ENCODE assay signal across 1 cellular context in the genomic region with DNA sequence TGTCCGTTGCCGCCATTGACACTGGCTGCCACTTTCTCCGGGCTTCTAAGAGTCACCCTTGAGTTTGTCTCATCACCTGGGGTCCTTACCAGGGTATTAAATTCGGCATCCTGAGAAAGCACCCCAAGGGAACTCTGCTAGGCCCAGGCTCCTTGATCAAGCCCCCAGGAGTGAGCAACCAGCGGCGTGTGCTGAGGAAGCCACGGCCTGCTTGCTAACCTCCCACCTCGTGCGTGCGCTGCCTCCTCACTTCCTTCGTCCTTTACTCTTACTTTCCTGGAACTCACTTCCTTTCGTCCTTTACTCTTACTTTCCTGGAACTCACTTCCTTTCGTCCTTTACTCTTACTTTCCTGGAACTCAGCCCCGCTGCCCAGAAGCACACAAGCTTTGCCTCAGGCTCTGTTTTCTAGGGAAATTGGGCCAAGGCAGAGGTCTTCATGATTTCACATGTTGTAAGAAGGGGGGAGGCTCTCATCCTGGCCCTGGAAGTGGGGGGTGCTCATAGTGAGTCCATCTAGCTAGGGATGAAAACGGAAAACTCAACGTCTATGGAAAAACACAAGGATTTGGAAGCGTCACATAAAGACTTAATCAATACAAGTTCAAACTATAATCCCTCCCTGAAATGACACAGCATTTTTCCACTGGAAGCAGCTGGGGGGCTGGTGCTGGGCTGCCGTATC.
TF ChIP-seq lines count a peak whose summit lies in the region.

No MANE protein-coding gene starts in this region.

TF ChIP-seq in K562, 482 proteins besides CTCF, POLR2A, EP300 and RAD21 (continued from another document):
- TF ChIP-seq POLR2H (tag; IDR thresholded peaks at IDR 0.05; ENCODE audit: low read depth) (peak; percentile 58; the same call in 1 of the 2 replicates), MEF2D (tag; conservative IDR thresholded peaks at IDR 0.05; ENCODE audit: low read depth) (peak; percentile 44; the same call in 1 of the 2 replicates), GATA2 (CRISPR knock-in tag; IDR thresholded peaks at IDR 0.05) (no peak), ZNF184 (CRISPR knock-in tag; IDR thresholded peaks at IDR 0.05) (no peak), MTA2 (IDR thresholded peaks at IDR 0.05; ENCODE audit: low read depth) (0 out of 2 replicates have a peak, but pooled peaks have one; percentile 21), KLF6 (CRISPR knock-in tag; IDR thresholded peaks at IDR 0.05; ENCODE audit: borderline replicate concordance) (no peak), SRF (CRISPR knock-in tag; IDR thresholded peaks at IDR 0.05) (0 out of 4 replicates have a peak, but pooled peaks of 1 of the 2 experiments have one; percentile 24), ZNF77 (CRISPR knock-in tag; IDR thresholded peaks at IDR 0.05) (no peak), ZBTB7A (IDR thresholded peaks at IDR 0.05; ENCODE audit: borderline replicate concordance, control insufficient read depth, low read depth, low read length) (no peak), NONO (IDR thresholded peaks at IDR 0.05; ENCODE audit: low read depth in 2 of 2, low read length in 1 of 2) (0 out of 4 replicates have a peak, but pooled peaks of 1 of the 2 experiments have one; percentile 13), ZNF134 (CRISPR knock-in tag; conservative IDR thresholded peaks at IDR 0.05) (no peak; the same call in 1 of the 2 replicates), RBBP5 (IDR thresholded peaks at IDR 0.05; ENCODE audit: borderline replicate concordance, insufficient read depth, low read length, poor library complexity, severe bottlenecking) (peak; percentile 61), ZBTB11 (CRISPR knock-in tag; IDR thresholded peaks at IDR 0.05) (peak in 1 of 3 experiments; percentile 49; a peak in 1 of 6 replicates), KAT7 (CRISPR knock-in tag; IDR thresholded peaks at IDR 0.05; ENCODE audit: borderline replicate concordance) (peak; percentile 76; the same call in 1 of the 2 replicates), CBFA2T2 (conservative IDR thresholded peaks at IDR 0.05) (peak; percentile 56), C11orf30 (IDR thresholded peaks at IDR 0.05; ENCODE audit: low read depth) (peak; percentile 95), CTCFL (IDR thresholded peaks at IDR 0.05; ENCODE audit: borderline replicate concordance, insufficient read depth, low read depth, low read length, poor library complexity, severe bottlenecking) (no peak), KAT8 (IDR thresholded peaks at IDR 0.05; ENCODE audit: low read depth) (no peak), BDP1 (IDR thresholded peaks at IDR 0.05; ENCODE audit: insufficient read depth, insufficient read length) (no peak), MBD2 (IDR thresholded peaks at IDR 0.05; ENCODE audit: borderline replicate concordance, low read depth) (peak; percentile 3; the same call in 1 of the 2 replicates), SFPQ (IDR thresholded peaks at IDR 0.05; ENCODE audit: low read depth, low read length) (no peak), COPS2 (conservative IDR thresholded peaks at IDR 0.05) (no peak), LEF1 (IDR thresholded peaks at IDR 0.05) (peak; percentile 74), PHF8 (IDR thresholded peaks at IDR 0.05; ENCODE audit: borderline replicate concordance, low read length) (no peak), ETV1 (tag; conservative IDR thresholded peaks at IDR 0.05; ENCODE audit: low read depth) (0 out of 2 replicates have a peak, but pooled peaks have one; percentile 17), ZEB2 (IDR thresholded peaks at IDR 0.05) (no peak), ZC3H4 (CRISPR knock-in tag; IDR thresholded peaks at IDR 0.05; ENCODE audit: borderline replicate concordance) (no peak), MAFG (tag; conservative IDR thresholded peaks at IDR 0.05) (peak; percentile 95)
- TF ChIP-seq, protein P1, sequence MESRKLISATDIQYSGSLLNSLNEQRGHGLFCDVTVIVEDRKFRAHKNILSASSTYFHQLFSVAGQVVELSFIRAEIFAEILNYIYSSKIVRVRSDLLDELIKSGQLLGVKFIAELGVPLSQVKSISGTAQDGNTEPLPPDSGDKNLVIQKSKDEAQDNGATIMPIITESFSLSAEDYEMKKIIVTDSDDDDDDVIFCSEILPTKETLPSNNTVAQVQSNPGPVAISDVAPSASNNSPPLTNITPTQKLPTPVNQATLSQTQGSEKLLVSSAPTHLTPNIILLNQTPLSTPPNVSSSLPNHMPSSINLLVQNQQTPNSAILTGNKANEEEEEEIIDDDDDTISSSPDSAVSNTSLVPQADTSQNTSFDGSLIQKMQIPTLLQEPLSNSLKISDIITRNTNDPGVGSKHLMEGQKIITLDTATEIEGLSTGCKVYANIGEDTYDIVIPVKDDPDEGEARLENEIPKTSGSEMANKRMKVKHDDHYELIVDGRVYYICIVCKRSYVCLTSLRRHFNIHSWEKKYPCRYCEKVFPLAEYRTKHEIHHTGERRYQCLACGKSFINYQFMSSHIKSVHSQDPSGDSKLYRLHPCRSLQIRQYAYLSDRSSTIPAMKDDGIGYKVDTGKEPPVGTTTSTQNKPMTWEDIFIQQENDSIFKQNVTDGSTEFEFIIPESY (CRISPR knock-in tag; IDR thresholded peaks at IDR 0.05): peak; percentile 23
- TF ChIP-seq, protein P2, sequence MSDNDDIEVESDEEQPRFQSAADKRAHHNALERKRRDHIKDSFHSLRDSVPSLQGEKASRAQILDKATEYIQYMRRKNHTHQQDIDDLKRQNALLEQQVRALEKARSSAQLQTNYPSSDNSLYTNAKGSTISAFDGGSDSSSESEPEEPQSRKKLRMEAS (CRISPR knock-in tag; IDR thresholded peaks at IDR 0.05): peak; percentile 76
- TF ChIP-seq, protein P3, sequence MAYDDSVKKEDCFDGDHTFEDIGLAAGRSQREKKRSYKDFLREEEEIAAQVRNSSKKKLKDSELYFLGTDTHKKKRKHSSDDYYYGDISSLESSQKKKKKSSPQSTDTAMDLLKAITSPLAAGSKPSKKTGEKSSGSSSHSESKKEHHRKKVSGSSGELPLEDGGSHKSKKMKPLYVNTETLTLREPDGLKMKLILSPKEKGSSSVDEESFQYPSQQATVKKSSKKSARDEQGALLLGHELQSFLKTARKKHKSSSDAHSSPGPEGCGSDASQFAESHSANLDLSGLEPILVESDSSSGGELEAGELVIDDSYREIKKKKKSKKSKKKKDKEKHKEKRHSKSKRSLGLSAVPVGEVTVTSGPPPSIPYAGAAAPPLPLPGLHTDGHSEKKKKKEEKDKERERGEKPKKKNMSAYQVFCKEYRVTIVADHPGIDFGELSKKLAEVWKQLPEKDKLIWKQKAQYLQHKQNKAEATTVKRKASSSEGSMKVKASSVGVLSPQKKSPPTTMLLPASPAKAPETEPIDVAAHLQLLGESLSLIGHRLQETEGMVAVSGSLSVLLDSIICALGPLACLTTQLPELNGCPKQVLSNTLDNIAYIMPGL (CRISPR knock-in tag; IDR thresholded peaks at IDR 0.05): no peak
